Comparison of ENCODE assay signal across 8 cellular contexts in the genomic region with DNA sequence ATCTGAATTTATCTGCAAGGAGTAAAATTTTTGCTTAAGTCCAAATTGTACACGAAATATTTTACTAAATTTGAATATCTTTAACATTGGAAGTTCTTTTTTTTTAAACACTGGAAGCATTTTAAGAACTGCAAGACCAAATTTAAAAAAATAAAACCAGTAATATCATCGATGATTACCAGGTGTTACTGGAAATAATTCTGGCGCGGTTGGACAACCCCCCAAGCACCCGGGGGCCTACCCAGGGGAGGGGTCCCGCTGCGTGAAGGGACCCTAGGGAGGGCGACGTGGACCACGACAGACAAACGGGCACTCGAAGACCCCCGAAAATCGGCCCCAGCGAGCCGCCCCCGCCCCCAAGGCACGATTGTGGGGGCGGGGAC. TPM values are rescaled to one million over a fixed set of nuclear protein-coding genes. Genes with fewer than 3 reads are reported as not detected.
DNase-seq lines count a peak whose midpoint lies in the region; ATAC-seq and TF ChIP-seq lines count a peak whose summit lies in the region.

No MANE protein-coding gene starts in this region.

- peak overlapping the region; percentile 62 for H3K27ac ChIP-seq in CD8-positive, alpha-beta memory T cell (ENCODE audit: low read depth, low read length)
- H3K27ac ChIP-seq in RWPE1 (peak overlapping the region; percentile 94), ovary (peak overlapping the region; percentile 46 to 56)

- intact Hi-C loops in ovary (cut with DNase I) (no loop called here), posterior vena cava (cut with DNase I) (no loop called here)

- no peak for TF ChIP-seq EP300 in ovary (IDR thresholded peaks at IDR 0.05)

- H3K4me1 ChIP-seq in CD8-positive, alpha-beta memory T cell (ENCODE audit: insufficient read depth, low read length): peaks cover 36% of the 10 kb centered on the region
- peaks cover 11% of the 10 kb centered on the region for H3K4me1 ChIP-seq in ovary (ENCODE audit: insufficient read depth)

- H3K9me3 ChIP-seq in CD8-positive, alpha-beta memory T cell (ENCODE audit: low read length): no peaks in the 10 kb centered on the region
- H3K9me3 ChIP-seq in ovary: no peaks in the 10 kb centered on the region

- H3K9me3 Mint-ChIP-seq in CD8-positive, alpha-beta memory T cell: peaks cover 0 to 3% (median 0%) of the 10 kb centered on the region in 5 donors

- TF ChIP-seq POLR2A in ovary (IDR thresholded peaks at IDR 0.05): no peak

- H3K4me1 Mint-ChIP-seq in CD8-positive, alpha-beta memory T cell: peaks cover 22 to 38% (median 23%) of the 10 kb centered on the region in 3 donors

- peak overlapping the region; percentile 68 for H3K4me3 ChIP-seq in CD8-positive, alpha-beta memory T cell (ENCODE audit: low read length)
- H3K4me3 ChIP-seq in epithelial cell of proximal tubule (ENCODE audit: low read depth, low read length) (peak overlapping the region; percentile 74), ovary (peak overlapping the region; percentile 72)

- CTCF ChIA-PET in CD8-positive, alpha-beta memory T cell (lab: Charles Lee): no interaction called here
- CTCF ChIA-PET in RWPE1 (lab: Yijun Ruan, JAX): no interaction called here

- H3K27ac Mint-ChIP-seq in CD8-positive, alpha-beta memory T cell: peak overlapping the region in 6 of 8 donors; percentile 36 to 98 (median 84)

- H3K27me3 Mint-ChIP-seq in CD8-positive, alpha-beta memory T cell: peaks cover 0 to 7% of the 10 kb centered on the region in 2 donors

- H3K4me3 Mint-ChIP-seq in CD8-positive, alpha-beta memory T cell: peak overlapping the region; percentile 84 to 99 (median 92)

- H3K36me3 ChIP-seq in CD8-positive, alpha-beta memory T cell (ENCODE audit: insufficient read depth, low read length): peaks cover 13% of the 10 kb centered on the region
- H3K36me3 ChIP-seq in ovary: no peaks in the 10 kb centered on the region

- no peak for ATAC-seq in HG02885 (IDR thresholded peaks at IDR 0.05; ENCODE audit: poor library complexity, unreplicated experiment)
- no peak for ATAC-seq in HG03520 (IDR thresholded peaks at IDR 0.05; ENCODE audit: unreplicated experiment)

- peaks cover 0 to 34% (median 8%) of the 10 kb centered on the region in 3 donors for H3K36me3 Mint-ChIP-seq in CD8-positive, alpha-beta memory T cell

- POLR2A ChIA-PET in CD8-positive, alpha-beta memory T cell (lab: Charles Lee): interaction anchor here (4.6 to 7.8 kb wide), 2 partner anchors 17 to 30 kb away, joined by 21 to 67 read pairs; partner anchors contain the start of gene SF3A2
- POLR2A ChIA-PET in RWPE1 (lab: Yijun Ruan, JAX; ENCODE audit: low non-redundant PET): no interaction called here

- no peak for DNase-seq in CD8-positive, alpha-beta memory T cell
- DNase-seq in RWPE1 (ENCODE audit: low spot score) (no peak), epithelial cell of proximal tubule (ENCODE audit: low read depth) (no peak), ovary (no peak), posterior vena cava (ENCODE audit: low spot score) (no peak), NCI-H82 (lab: John Stamatoyannopoulos, UW) (no peak)

- 0 to 1% (median 1%) methylated on average over 19 of the region's 19 CpGs for WGBS in ovary, 3 donors

- TF ChIP-seq CTCF in RWPE1 (conservative IDR thresholded peaks at IDR 0.05; ENCODE audit: low read depth) (no peak), epithelial cell of proximal tubule (conservative IDR thresholded peaks at IDR 0.05; ENCODE audit: low read depth, low read length) (no peak), ovary (IDR thresholded peaks at IDR 0.05) (no peak)

- H3K27me3 ChIP-seq in CD8-positive, alpha-beta memory T cell (ENCODE audit: insufficient read depth, low read length, poor library complexity, severe bottlenecking): no peaks in the 10 kb centered on the region
- no peaks in the 10 kb centered on the region for H3K27me3 ChIP-seq in ovary

RNA-seq across cellular contexts. Expression of gene JSRP1, which starts 12.6 kb away (rescaled TPM):
- total RNA-seq in CD8-positive, alpha-beta memory T cell: 1 to 10 TPM in 1 of 2 experiments, under 1 TPM in 1; 0.73 to 1.0 TPM
- 0.91 TPM for polyA plus RNA-seq in CD8-positive, alpha-beta memory T cell
- 3.5 and 4.1 TPM in 2 replicates for total RNA-seq in epithelial cell of proximal tubule
- under 1 TPM in 4 of 7 donors, not detected in 3; 0.30 to 0.92 (median 0.41) TPM for total RNA-seq in ovary
- polyA plus RNA-seq in ovary: under 1 TPM in 1 of 2 donors, not detected in 1; 0.31 TPM
- total RNA-seq in posterior vena cava: not detected

RNA-seq across cellular contexts. Expression of gene PEAK3, which starts 13.1 kb away (rescaled TPM):
- not detected for total RNA-seq in CD8-positive, alpha-beta memory T cell
- polyA plus RNA-seq in CD8-positive, alpha-beta memory T cell: 0.79 TPM
- not detected in 2 replicates for total RNA-seq in epithelial cell of proximal tubule
- total RNA-seq in ovary: under 1 TPM in 5 of 7 donors, not detected in 2; 0.11 to 0.62 (median 0.35) TPM
- under 1 TPM in 1 of 2 donors, not detected in 1; 0.10 TPM for polyA plus RNA-seq in ovary
- total RNA-seq in posterior vena cava: 1 to 10 TPM in 1 of 2 donors, under 1 TPM in 1; 0.90 to 2.0 TPM

RNA-seq across cellular contexts. Expression of gene AMH, which starts 19.7 kb away (rescaled TPM):
- 1 to 10 TPM; 5.9 to 7.4 TPM for total RNA-seq in CD8-positive, alpha-beta memory T cell
- polyA plus RNA-seq in CD8-positive, alpha-beta memory T cell: not detected
- total RNA-seq in epithelial cell of proximal tubule (0.52 and 1.7 TPM in 2 replicates), ovary (1 to 10 TPM in 6 of 7 donors, under 1 TPM in 1; 0.80 to 3.9 (median 1.3) TPM), posterior vena cava (1 to 10 TPM in 1 of 2 donors, under 1 TPM in 1; 0.46 to 1.1 TPM)
- polyA plus RNA-seq in ovary: 10 to 100 TPM in 1 of 2 donors, not detected in 1; 12.0 TPM

RNA-seq across cellular contexts. Expression of gene SF3A2, which starts 32.2 kb away (rescaled TPM):
- total RNA-seq in CD8-positive, alpha-beta memory T cell: 100 to 1,000 TPM; 131 to 138 TPM
- polyA plus RNA-seq in CD8-positive, alpha-beta memory T cell: 36.2 TPM
- total RNA-seq in epithelial cell of proximal tubule: 51.7 and 61.2 TPM in 2 replicates
- total RNA-seq in ovary: 100 to 1,000 TPM in 3 of 7 donors, 10 to 100 TPM in 4; 33.0 to 137 (median 89.8) TPM
- 10 to 100 TPM; 13.7 to 95.7 TPM for polyA plus RNA-seq in ovary
- total RNA-seq in posterior vena cava: 10 to 100 TPM; 35.0 to 36.6 TPM

RNA-seq across cellular contexts. Expression of gene PLEKHJ1, which starts 32.7 kb away (rescaled TPM):
- total RNA-seq in CD8-positive, alpha-beta memory T cell: 10 to 100 TPM; 96.6 to 99.1 TPM
- 120 TPM for polyA plus RNA-seq in CD8-positive, alpha-beta memory T cell
- total RNA-seq in epithelial cell of proximal tubule (167 and 208 TPM in 2 replicates), ovary (10 to 100 TPM; 39.0 to 55.2 (median 46.8) TPM), posterior vena cava (10 to 100 TPM; 24.3 to 27.6 TPM)
- polyA plus RNA-seq in ovary: 10 to 100 TPM; 17.1 to 57.9 TPM
